Comparison of ENCODE assay signal across 17 cellular contexts in genomic region chr5:83653669-83654068, GRCh38.
DNase-seq lines count a peak whose midpoint lies in the region; ATAC-seq, FAIRE-seq and TF ChIP-seq lines count a peak whose summit lies in the region.
"Had no signal": no experiment of that assay in that cellular context is flagged by ENCODE, and none has a peak within 500 bp of the region (broad histone marks: within the 10 kb centered on the region; RNA-seq: fewer than 3 reads in every experiment).

No MANE protein-coding gene starts in this region.

- no TSS peak for BruUV-seq in PC-9 (replicated peaks; lab: Mats Ljungman, UMichigan)

- 30 to 38% methylated on average over 2 of the region's 2 CpGs for WGBS in pancreas, 2 donors
- 69 to 75% methylated on average over 2 of the region's 2 CpGs for WGBS in sigmoid colon, 2 donors

- CTCF ChIA-PET in PC-9 (lab: Charles Lee) = no interaction called here

- no peaks in the 10 kb centered on the region for H3K9me2 ChIP-seq in PC-9 (ENCODE audit: insufficient read depth)

- TF ChIP-seq CTCF in OCI-LY3 (IDR thresholded peaks at IDR 0.05; ENCODE audit: low read depth, low read length) (no peak), pancreas (IDR thresholded peaks at IDR 0.05) (no peak), sigmoid colon (IDR thresholded peaks at IDR 0.05) (no peak), PC-9 (conservative IDR thresholded peaks at IDR 0.05) (no peak)

- TF ChIP-seq EP300 in sigmoid colon (IDR thresholded peaks at IDR 0.05) = no peak

- H4K20me1 ChIP-seq in OCI-LY3 (ENCODE audit: insufficient read depth, low read length) (no peaks in the 10 kb centered on the region), PC-9 (ENCODE audit: insufficient read depth) (no peaks in the 10 kb centered on the region)
- H4K20me1 ChIP-seq: BLaER1 had no signal

- no peaks in the 10 kb centered on the region for H3F3A ChIP-seq in PC-9 (ENCODE audit: insufficient read depth, low read depth)

- H3K4me2 ChIP-seq in OCI-LY3 (ENCODE audit: low read length) = peak overlapping the region; percentile 20
- H3K4me2 ChIP-seq in PC-9 = no peak overlapping the region
- H3K4me2 ChIP-seq: BLaER1, GM23338 had no signal

- H3K27me3 ChIP-seq in OCI-LY3 (ENCODE audit: low read depth, low read length) (no peaks in the 10 kb centered on the region), pancreas (peaks cover 0 to 5% (median 0%) of the 10 kb centered on the region in 4 donors), sigmoid colon (no peaks in the 10 kb centered on the region), PC-9 (ENCODE audit: insufficient read depth, low read depth) (no peaks in the 10 kb centered on the region)
- H3K27me3 ChIP-seq: adrenal gland, BLaER1 had no signal

- peak; percentile 96 for ATAC-seq in GM18517 (IDR thresholded peaks at IDR 0.05; ENCODE audit: unreplicated experiment)
- peak; percentile 72 for ATAC-seq in GM21367 (IDR thresholded peaks at IDR 0.05; ENCODE audit: unreplicated experiment)
- peak; percentile 81 for ATAC-seq in HG02938 (IDR thresholded peaks at IDR 0.05; ENCODE audit: unreplicated experiment)
- no peak for ATAC-seq in pancreas
- ATAC-seq: GM23338, psoas muscle had no signal

- FAIRE-seq in pancreas (lab: Jason Lieb, UNC) = no peak

- POLR2A ChIA-PET in PC-9 (lab: Charles Lee; ENCODE audit: unreplicated experiment) = no interaction called here

- H3K9ac ChIP-seq in OCI-LY3 (ENCODE audit: low read length) = no peak overlapping the region
- H3K9ac ChIP-seq: BLaER1 had no signal

- H3K9me3 ChIP-seq in OCI-LY3 (ENCODE audit: insufficient read depth, low read length) (no peaks in the 10 kb centered on the region), pancreas (no peaks in the 10 kb centered on the region), sigmoid colon (no peaks in the 10 kb centered on the region), PC-9 (ENCODE audit: insufficient read depth, low read depth) (no peaks in the 10 kb centered on the region)
- H3K9me3 ChIP-seq: adrenal gland, BLaER1, psoas muscle had no signal

- H3K27ac ChIP-seq in OCI-LY3 (ENCODE audit: low read length) = no peak overlapping the region
- H3K27ac ChIP-seq in pancreas = no peak overlapping the region
- H3K27ac ChIP-seq in sigmoid colon = no peak overlapping the region
- no peak overlapping the region for H3K27ac ChIP-seq in PC-9
- H3K27ac ChIP-seq: adrenal gland, BLaER1, coronary artery, psoas muscle had no signal

- peaks cover 9% of the 10 kb centered on the region; the same call in 1 of the 2 replicates for H3K4me1 ChIP-seq in OCI-LY3 (ENCODE audit: low read length)
- H3K4me1 ChIP-seq in pancreas = no peaks in the 10 kb centered on the region
- no peaks in the 10 kb centered on the region for H3K4me1 ChIP-seq in sigmoid colon
- no peaks in the 10 kb centered on the region for H3K4me1 ChIP-seq in PC-9 (replicated peaks; ENCODE audit: insufficient read depth)
- H3K4me1 ChIP-seq: adrenal gland, BLaER1, psoas muscle had no signal

- no peak for TF ChIP-seq POLR2A in sigmoid colon (IDR thresholded peaks at IDR 0.05)

- H2AFZ ChIP-seq in OCI-LY3 (ENCODE audit: low read depth, low read length) = no peak overlapping the region
- no peak overlapping the region for H2AFZ ChIP-seq in PC-9
- H2AFZ ChIP-seq: GM23338 had no signal

- intact Hi-C loops in pancreas (cut with DNase I) = no loop called here
- intact Hi-C loops in sigmoid colon (cut with DNase I) = no loop called here
- intact Hi-C loops in PC-9 (cut with micrococcal nuclease; ENCODE audit: unreplicated experiment) = no loop called here

- H3K4me3 ChIP-seq in OCI-LY3 (ENCODE audit: low read length) (no peak overlapping the region), pancreas (no peak overlapping the region), sigmoid colon (no peak overlapping the region), PC-9 (no peak overlapping the region)
- H3K4me3 ChIP-seq: adrenal gland, BLaER1, coronary artery, GM23338, psoas muscle had no signal

- no peaks in the 10 kb centered on the region for H3K36me3 ChIP-seq in OCI-LY3 (replicated peaks; ENCODE audit: low read depth, low read length)
- H3K36me3 ChIP-seq in pancreas = no peaks in the 10 kb centered on the region
- no peaks in the 10 kb centered on the region for H3K36me3 ChIP-seq in sigmoid colon
- H3K36me3 ChIP-seq in PC-9 (ENCODE audit: low read depth) = no peaks in the 10 kb centered on the region
- H3K36me3 ChIP-seq: adrenal gland, BLaER1 had no signal

- no peak for DNase-seq in pancreas
- DNase-seq in NCI-H524 (lab: John Stamatoyannopoulos, UW) = no peak
- no peak for DNase-seq in sigmoid colon
- no peak for DNase-seq in PC-9
- DNase-seq: activated CD8-positive, alpha-beta memory T cell treated with anti-CD3 and anti-CD28 coated beads, Interleukin-2, amount 50 U/mL, for 4 hours; adrenal gland; MV-4-11; NCI-H510A; psoas muscle; stimulated activated CD4-positive, alpha-beta T cell treated with anti-CD3 and anti-CD28 coated beads, Interleukin-4, amount 100 ng/mL, for 1 hour had no signal

- no peaks in the 10 kb centered on the region for H3K79me2 ChIP-seq in OCI-LY3 (ENCODE audit: low read length)
- no peaks in the 10 kb centered on the region for H3K79me2 ChIP-seq in PC-9 (ENCODE audit: low read depth)

Comparison
In these comparisons a context has a peak if more than half of its experiments do, and no peak if none do; other contexts are left out.
1. ATAC-seq: peak in GM18517 (single experiment), GM21367 (single experiment) and HG02938 (single experiment); none in pancreas (0 of 4).